8 cellular contexts compared by ENCODE assay signal in the genomic region with DNA sequence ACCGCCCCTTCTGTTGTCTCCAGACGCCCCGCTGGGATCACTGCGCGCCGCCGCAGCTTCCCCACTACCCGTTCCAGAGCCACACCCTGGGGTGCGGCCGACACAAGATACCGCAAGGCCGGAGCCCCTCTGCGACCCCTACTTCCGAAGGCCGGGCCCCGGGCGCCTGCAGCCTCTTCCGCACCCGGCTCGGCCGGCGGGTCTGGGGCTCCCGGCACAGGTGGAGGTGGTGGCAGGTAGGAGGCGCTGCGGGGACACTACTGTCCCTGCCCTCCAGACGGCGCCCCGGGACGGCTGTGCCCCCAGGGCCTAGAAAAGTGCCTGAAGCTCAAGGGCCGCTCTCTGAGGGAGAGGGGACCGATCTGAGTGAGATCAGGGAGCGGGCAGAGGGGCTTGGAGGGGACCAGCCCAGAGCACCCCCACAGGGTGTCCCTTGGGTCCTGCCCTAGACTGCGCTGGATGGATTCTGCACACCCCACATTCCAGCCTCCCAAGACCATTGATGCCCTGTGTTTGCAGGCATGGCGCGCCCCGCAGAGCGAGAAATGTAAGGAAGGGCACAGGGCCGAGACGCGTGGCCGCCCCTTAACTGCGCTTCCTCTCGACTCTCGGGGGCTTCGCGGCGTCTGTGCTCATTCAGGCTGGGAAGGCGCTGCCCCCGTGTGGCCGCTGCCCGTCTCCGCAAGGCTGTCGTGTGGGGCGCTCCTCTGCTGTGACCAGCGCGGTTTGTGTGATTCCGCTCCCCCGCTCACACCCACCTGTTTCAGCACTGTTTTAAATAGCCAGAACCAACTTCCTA.
DNase-seq lines count a peak whose midpoint lies in the region; ATAC-seq and TF ChIP-seq lines count a peak whose summit lies in the region.

No MANE protein-coding gene starts in this region.

- H3K27me3 ChIP-seq in HUES64 (ENCODE audit: insufficient read depth, low read length) (peaks cover 23% of the 10 kb centered on the region), Peyer's patch (no peaks in the 10 kb centered on the region)
- H3K27me3 ChIP-seq in naive thymus-derived CD4-positive, alpha-beta T cell (ENCODE audit: control insufficient read depth in 2 of 2, insufficient read depth in 2 of 2, low read length in 2 of 2) = peaks cover 0 to 7% of the 10 kb centered on the region in 2 donors

- peak; percentile 67 for DNase-seq in COLO829 (ENCODE audit: low spot score)
- peak; percentile 68 to 89 (median 85) for DNase-seq in Peyer's patch
- DNase-seq in activated T-helper 1 cell treated with anti-CD3 and anti-CD28 coated beads, Interleukin-2, amount 50 U/mL, for 16 hours (ENCODE audit: low read depth in 1 of 2, low spot score in 1 of 2) = peak; percentile 19 to 32
- DNase-seq in fibroblast of pulmonary artery (ENCODE audit: low read depth) = peak; percentile 90
- DNase-seq in naive thymus-derived CD4-positive, alpha-beta T cell = peak; percentile 17 to 69 (median 45)
- peak; percentile 49 to 66 for DNase-seq in stimulated activated CD8-positive, alpha-beta memory T cell treated with anti-CD3 and anti-CD28 coated beads, Interleukin-7, amount 100 ng/mL, for 48 hours (ENCODE audit: extremely low read depth in 1 of 2, low read depth in 1 of 2)

- peaks cover 0 to 5% (median 4%) of the 10 kb centered on the region in 5 donors for H3K36me3 Mint-ChIP-seq in naive thymus-derived CD4-positive, alpha-beta T cell

- peak overlapping the region; percentile 59 to 82 (median 77) for H3K4me3 Mint-ChIP-seq in naive thymus-derived CD4-positive, alpha-beta T cell

- POLR2A ChIA-PET in naive thymus-derived CD4-positive, alpha-beta T cell (lab: Charles Lee) = no interaction called here

- H3K4me1 Mint-ChIP-seq in naive thymus-derived CD4-positive, alpha-beta T cell = peaks cover 9 to 24% (median 17%) of the 10 kb centered on the region in 7 donors

- WGBS in HUES64 = 1% methylated on average over 58 of the region's 58 CpGs

- no peak overlapping the region for H3K27ac Mint-ChIP-seq in naive thymus-derived CD4-positive, alpha-beta T cell

- H3K9me3 ChIP-seq in HUES64 (ENCODE audit: insufficient read depth, low read depth, low read length) (0 out of 2 replicates have a peak, but pooled peaks cover 3% of the 10 kb centered on the region), Peyer's patch (peaks cover 0 to 4% (median 0%) of the 10 kb centered on the region in 4 donors)
- H3K9me3 ChIP-seq in naive thymus-derived CD4-positive, alpha-beta T cell (ENCODE audit: control insufficient read depth in 2 of 3, low read length in 3 of 3) = peaks cover 0 to 8% (median 0%) of the 10 kb centered on the region in 3 experiments

- TF ChIP-seq POLR2A in Peyer's patch (IDR thresholded peaks at IDR 0.05) = peak in 1 of 2 donors; percentile 16

- peaks cover 20 to 58% (median 31%) of the 10 kb centered on the region in 5 donors for H3K27me3 Mint-ChIP-seq in naive thymus-derived CD4-positive, alpha-beta T cell

- TF ChIP-seq CTCF in Peyer's patch (IDR thresholded peaks at IDR 0.05) = peak; percentile 39 to 76 (median 70)
- TF ChIP-seq CTCF in fibroblast of pulmonary artery (IDR thresholded peaks at IDR 0.05; ENCODE audit: low read length, missing control alignments) = peak; percentile 79

- H3K9ac ChIP-seq in HUES64 (ENCODE audit: low read depth, low read length) = peak overlapping the region; percentile 69

- H3K27ac ChIP-seq in HUES64 (ENCODE audit: low read depth, low read length) = no peak overlapping the region
- H3K27ac ChIP-seq in Peyer's patch = peak overlapping the region; percentile 40 to 90 (median 66)
- no peak overlapping the region for H3K27ac ChIP-seq in naive thymus-derived CD4-positive, alpha-beta T cell (ENCODE audit: low read depth, low read length)

- intact Hi-C loops in naive thymus-derived CD4-positive, alpha-beta T cell (cut with micrococcal nuclease) = loop anchor here (1.0 to 5.0 kb wide), 4 partner anchors 281 to 364 kb away; partner anchors contain the start of gene ANTXR1 (in 2 of the 2)

- peaks cover 0 to 11% (median 4%) of the 10 kb centered on the region in 11 donors for H3K9me3 Mint-ChIP-seq in naive thymus-derived CD4-positive, alpha-beta T cell

- 0 out of 2 replicates have a peak, but pooled peaks cover 10% of the 10 kb centered on the region for H3K4me1 ChIP-seq in HUES64 (ENCODE audit: insufficient read depth, low read length)
- peaks cover 4 to 48% (median 12%) of the 10 kb centered on the region in 4 donors for H3K4me1 ChIP-seq in Peyer's patch
- H3K4me1 ChIP-seq in naive thymus-derived CD4-positive, alpha-beta T cell (ENCODE audit: control insufficient read depth in 2 of 2, insufficient read depth in 2 of 2, low read length in 2 of 2) = peaks cover 0 to 15% of the 10 kb centered on the region in 2 donors

- peak; percentile 80 for ATAC-seq in GM21447 (IDR thresholded peaks at IDR 0.05; ENCODE audit: unreplicated experiment)
- peak; percentile 85 for ATAC-seq in naive thymus-derived CD4-positive, alpha-beta T cell

- H3K36me3 ChIP-seq in HUES64 (ENCODE audit: insufficient read depth, low read length) = no peaks in the 10 kb centered on the region
- no peaks in the 10 kb centered on the region for H3K36me3 ChIP-seq in Peyer's patch
- H3K36me3 ChIP-seq in naive thymus-derived CD4-positive, alpha-beta T cell (ENCODE audit: control insufficient read depth in 2 of 3, insufficient read depth in 3 of 3, low read length in 3 of 3) = no peaks in the 10 kb centered on the region

- CTCF ChIA-PET in naive thymus-derived CD4-positive, alpha-beta T cell (lab: Charles Lee) = interaction anchor here (1.1 kb wide), 1 partner anchor 364 kb away, joined by 3 read pairs; no protein-coding TSS in a partner anchor

- peak overlapping the region; percentile 72 for H3K4me3 ChIP-seq in HUES64 (ENCODE audit: low read length)
- peak overlapping the region; percentile 42 to 64 (median 57) for H3K4me3 ChIP-seq in Peyer's patch
- H3K4me3 ChIP-seq in fibroblast of pulmonary artery (replicated peaks; ENCODE audit: low read depth, low read length) = peak overlapping the region; percentile 60
- H3K4me3 ChIP-seq in naive thymus-derived CD4-positive, alpha-beta T cell (ENCODE audit: low read length) = peak overlapping the region; percentile 69

Comparison
In these comparisons a context has a peak if more than half of its experiments do, and no peak if none do; other contexts are left out.
1. DNase-seq: peak in every context shown above with its lines; median percentile 90 in fibroblast of pulmonary artery; 85 in Peyer's patch; 67 in COLO829; 58 in stimulated activated CD8-positive, alpha-beta memory T cell treated with anti-CD3 and anti-CD28 coated beads, Interleukin-7, amount 100 ng/mL, for 48 hours; 45 in naive thymus-derived CD4-positive, alpha-beta T cell; 26 in activated T-helper 1 cell treated with anti-CD3 and anti-CD28 coated beads, Interleukin-2, amount 50 U/mL, for 16 hours.
2. H3K27ac ChIP-seq: peak in Peyer's patch (4 of 4); none in HUES64 (single experiment) and naive thymus-derived CD4-positive, alpha-beta T cell (single experiment).
3. Peak in every context shown above with its lines, with median percentiles within 50 percentile points of each other: H3K4me3 ChIP-seq.